In the genomic region with DNA sequence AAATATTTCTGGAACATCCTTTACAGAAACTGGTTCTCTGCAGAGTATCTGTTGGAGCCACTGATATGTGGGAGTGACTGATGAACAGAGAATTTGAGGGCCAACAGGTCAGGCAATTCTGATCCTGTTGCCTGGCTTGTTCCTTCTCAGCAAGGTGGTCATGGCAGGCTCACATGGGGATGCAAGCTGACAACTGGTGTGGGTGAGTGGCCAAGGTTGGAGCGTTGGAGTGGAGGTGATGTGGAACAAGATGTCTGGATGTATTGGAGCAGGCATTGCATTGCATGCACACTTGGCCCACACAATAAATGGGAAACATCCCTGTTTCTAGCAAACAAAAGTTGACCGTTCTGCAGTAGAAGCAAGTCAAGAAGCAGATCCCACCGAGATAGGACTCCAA, we compare ENCODE assay signal across 26 cellular contexts.
"Had no signal": no experiment of that assay in that cellular context is flagged by ENCODE, and none has a peak within 500 bp of the region (broad histone marks: within the 10 kb centered on the region; RNA-seq: fewer than 3 reads in every experiment).

No MANE protein-coding gene starts in this region.

- H3K9ac ChIP-seq: KMS-11 had no signal

- H3K27me3 ChIP-seq: SJSA1 had no signal

- H3K4me3 ChIP-seq: K562, SJSA1, SK-N-MC had no signal

- H3K36me3 ChIP-seq: SJSA1 had no signal

- H3K27ac Mint-ChIP-seq: IgD-negative memory B cell had no signal

- H3K36me3 Mint-ChIP-seq: IgD-negative memory B cell had no signal

- H3K27me3 Mint-ChIP-seq: IgD-negative memory B cell had no signal

- H3K4me1 ChIP-seq: SJSA1 had no signal

- FAIRE-seq: HTR-8/SVneo, K562, RCC 7860 had no signal

- ATAC-seq: K562 had no signal

- H3K4me2 ChIP-seq: KMS-11 had no signal

- H3K27ac ChIP-seq: HL-60, KMS-11, SJSA1, SK-N-MC had no signal

- H3K4me3 Mint-ChIP-seq: IgD-negative memory B cell had no signal

- H3K4me1 Mint-ChIP-seq: IgD-negative memory B cell had no signal

- DNase-seq: Kasumi-1, MV-4-11, NCI-H1048, NCI-H1105 treated with DMSO at 0.1 percent for 48 hours, NCI-H1417 treated with DMSO at 0.1 percent for 48 hours, NCI-H187, NCI-H2029, NCI-H2081 treated with DMSO at 0.1 percent for 48 hours, NCI-H2171, NCI-H226, NCI-H446, NCI-H510A, NCI-H524 treated with DMSO at 0.1 percent for 48 hours, NCI-H69, NCI-H774, Right ventricle myocardium superior, RPMI8226, SIG-M5 had no signal

- H3K9me3 ChIP-seq: SJSA1 had no signal
